ENCODE assay signal across 1 cellular context in the genomic region with DNA sequence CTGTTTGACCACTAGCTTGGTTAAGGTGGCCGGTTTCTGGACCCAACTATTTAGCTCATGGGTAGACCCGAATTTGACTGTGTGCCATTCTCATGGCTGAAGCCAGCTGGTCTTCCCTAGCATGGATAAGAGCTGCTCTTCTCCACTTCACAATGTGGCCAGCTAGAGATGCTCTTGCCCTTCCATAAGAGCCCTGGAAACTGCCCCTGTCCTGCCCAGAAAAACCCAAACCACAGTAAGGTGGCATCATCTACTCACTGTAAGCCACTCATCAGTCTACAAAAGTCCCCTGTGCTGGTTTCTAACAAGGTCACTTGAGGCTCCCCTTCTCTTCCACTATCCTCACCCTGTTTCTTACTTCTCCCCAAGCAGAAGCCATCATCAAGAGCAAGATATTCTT.
TF ChIP-seq lines count a peak whose summit lies in the region.

No MANE protein-coding gene starts in this region.

TF ChIP-seq in H1, 55 proteins besides CTCF, POLR2A, EP300 and RAD21 (continued from another document):
- TF ChIP-seq, protein P1, sequence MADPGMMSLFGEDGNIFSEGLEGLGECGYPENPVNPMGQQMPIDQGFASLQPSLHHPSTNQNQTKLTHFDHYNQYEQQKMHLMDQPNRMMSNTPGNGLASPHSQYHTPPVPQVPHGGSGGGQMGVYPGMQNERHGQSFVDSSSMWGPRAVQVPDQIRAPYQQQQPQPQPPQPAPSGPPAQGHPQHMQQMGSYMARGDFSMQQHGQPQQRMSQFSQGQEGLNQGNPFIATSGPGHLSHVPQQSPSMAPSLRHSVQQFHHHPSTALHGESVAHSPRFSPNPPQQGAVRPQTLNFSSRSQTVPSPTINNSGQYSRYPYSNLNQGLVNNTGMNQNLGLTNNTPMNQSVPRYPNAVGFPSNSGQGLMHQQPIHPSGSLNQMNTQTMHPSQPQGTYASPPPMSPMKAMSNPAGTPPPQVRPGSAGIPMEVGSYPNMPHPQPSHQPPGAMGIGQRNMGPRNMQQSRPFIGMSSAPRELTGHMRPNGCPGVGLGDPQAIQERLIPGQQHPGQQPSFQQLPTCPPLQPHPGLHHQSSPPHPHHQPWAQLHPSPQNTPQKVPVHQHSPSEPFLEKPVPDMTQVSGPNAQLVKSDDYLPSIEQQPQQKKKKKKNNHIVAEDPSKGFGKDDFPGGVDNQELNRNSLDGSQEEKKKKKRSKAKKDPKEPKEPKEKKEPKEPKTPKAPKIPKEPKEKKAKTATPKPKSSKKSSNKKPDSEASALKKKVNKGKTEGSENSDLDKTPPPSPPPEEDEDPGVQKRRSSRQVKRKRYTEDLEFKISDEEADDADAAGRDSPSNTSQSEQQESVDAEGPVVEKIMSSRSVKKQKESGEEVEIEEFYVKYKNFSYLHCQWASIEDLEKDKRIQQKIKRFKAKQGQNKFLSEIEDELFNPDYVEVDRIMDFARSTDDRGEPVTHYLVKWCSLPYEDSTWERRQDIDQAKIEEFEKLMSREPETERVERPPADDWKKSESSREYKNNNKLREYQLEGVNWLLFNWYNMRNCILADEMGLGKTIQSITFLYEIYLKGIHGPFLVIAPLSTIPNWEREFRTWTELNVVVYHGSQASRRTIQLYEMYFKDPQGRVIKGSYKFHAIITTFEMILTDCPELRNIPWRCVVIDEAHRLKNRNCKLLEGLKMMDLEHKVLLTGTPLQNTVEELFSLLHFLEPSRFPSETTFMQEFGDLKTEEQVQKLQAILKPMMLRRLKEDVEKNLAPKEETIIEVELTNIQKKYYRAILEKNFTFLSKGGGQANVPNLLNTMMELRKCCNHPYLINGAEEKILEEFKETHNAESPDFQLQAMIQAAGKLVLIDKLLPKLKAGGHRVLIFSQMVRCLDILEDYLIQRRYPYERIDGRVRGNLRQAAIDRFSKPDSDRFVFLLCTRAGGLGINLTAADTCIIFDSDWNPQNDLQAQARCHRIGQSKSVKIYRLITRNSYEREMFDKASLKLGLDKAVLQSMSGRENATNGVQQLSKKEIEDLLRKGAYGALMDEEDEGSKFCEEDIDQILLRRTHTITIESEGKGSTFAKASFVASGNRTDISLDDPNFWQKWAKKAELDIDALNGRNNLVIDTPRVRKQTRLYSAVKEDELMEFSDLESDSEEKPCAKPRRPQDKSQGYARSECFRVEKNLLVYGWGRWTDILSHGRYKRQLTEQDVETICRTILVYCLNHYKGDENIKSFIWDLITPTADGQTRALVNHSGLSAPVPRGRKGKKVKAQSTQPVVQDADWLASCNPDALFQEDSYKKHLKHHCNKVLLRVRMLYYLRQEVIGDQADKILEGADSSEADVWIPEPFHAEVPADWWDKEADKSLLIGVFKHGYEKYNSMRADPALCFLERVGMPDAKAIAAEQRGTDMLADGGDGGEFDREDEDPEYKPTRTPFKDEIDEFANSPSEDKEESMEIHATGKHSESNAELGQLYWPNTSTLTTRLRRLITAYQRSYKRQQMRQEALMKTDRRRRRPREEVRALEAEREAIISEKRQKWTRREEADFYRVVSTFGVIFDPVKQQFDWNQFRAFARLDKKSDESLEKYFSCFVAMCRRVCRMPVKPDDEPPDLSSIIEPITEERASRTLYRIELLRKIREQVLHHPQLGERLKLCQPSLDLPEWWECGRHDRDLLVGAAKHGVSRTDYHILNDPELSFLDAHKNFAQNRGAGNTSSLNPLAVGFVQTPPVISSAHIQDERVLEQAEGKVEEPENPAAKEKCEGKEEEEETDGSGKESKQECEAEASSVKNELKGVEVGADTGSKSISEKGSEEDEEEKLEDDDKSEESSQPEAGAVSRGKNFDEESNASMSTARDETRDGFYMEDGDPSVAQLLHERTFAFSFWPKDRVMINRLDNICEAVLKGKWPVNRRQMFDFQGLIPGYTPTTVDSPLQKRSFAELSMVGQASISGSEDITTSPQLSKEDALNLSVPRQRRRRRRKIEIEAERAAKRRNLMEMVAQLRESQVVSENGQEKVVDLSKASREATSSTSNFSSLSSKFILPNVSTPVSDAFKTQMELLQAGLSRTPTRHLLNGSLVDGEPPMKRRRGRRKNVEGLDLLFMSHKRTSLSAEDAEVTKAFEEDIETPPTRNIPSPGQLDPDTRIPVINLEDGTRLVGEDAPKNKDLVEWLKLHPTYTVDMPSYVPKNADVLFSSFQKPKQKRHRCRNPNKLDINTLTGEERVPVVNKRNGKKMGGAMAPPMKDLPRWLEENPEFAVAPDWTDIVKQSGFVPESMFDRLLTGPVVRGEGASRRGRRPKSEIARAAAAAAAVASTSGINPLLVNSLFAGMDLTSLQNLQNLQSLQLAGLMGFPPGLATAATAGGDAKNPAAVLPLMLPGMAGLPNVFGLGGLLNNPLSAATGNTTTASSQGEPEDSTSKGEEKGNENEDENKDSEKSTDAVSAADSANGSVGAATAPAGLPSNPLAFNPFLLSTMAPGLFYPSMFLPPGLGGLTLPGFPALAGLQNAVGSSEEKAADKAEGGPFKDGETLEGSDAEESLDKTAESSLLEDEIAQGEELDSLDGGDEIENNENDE (IDR thresholded peaks at IDR 0.05; ENCODE audit: insufficient replicate concordance, low read length): no peak
- TF ChIP-seq RNF2 (IDR thresholded peaks at IDR 0.05; ENCODE audit: borderline replicate concordance, low read depth, low read length, missing control alignments, poor library complexity, severe bottlenecking): no peak
- TF ChIP-seq PHF8 (conservative IDR thresholded peaks at IDR 0.05; ENCODE audit: low read depth, low read length): no peak
- TF ChIP-seq BRCA1 (IDR thresholded peaks at IDR 0.05; ENCODE audit: low read depth, low read length): no peak
- TF ChIP-seq TBP (IDR thresholded peaks at IDR 0.05; ENCODE audit: low read depth, low read length): no peak
- TF ChIP-seq SIX5 (IDR thresholded peaks at IDR 0.05; ENCODE audit: low read depth, low read length): no peak
- no peak for TF ChIP-seq EGR1 (IDR thresholded peaks at IDR 0.05; ENCODE audit: borderline replicate concordance, low read depth, low read length)
- no peak for TF ChIP-seq KDM5A (IDR thresholded peaks at IDR 0.05; ENCODE audit: low read length)
- TF ChIP-seq HDAC6 (IDR thresholded peaks at IDR 0.05; ENCODE audit: low read depth, low read length): no peak
- no peak for TF ChIP-seq SIRT6 (IDR thresholded peaks at IDR 0.05; ENCODE audit: low read length)
- no peak for TF ChIP-seq BACH1 (IDR thresholded peaks at IDR 0.05; ENCODE audit: low read length)
- no peak for TF ChIP-seq JUND (IDR thresholded peaks at IDR 0.05; ENCODE audit: low read length)
- TF ChIP-seq JUN (IDR thresholded peaks at IDR 0.05; ENCODE audit: low read depth, low read length): no peak
- TF ChIP-seq TAF7 (optimal IDR thresholded peaks at IDR 0.05; ENCODE audit: borderline replicate concordance, low read depth, low read length): no peak
- TF ChIP-seq, protein P2, sequence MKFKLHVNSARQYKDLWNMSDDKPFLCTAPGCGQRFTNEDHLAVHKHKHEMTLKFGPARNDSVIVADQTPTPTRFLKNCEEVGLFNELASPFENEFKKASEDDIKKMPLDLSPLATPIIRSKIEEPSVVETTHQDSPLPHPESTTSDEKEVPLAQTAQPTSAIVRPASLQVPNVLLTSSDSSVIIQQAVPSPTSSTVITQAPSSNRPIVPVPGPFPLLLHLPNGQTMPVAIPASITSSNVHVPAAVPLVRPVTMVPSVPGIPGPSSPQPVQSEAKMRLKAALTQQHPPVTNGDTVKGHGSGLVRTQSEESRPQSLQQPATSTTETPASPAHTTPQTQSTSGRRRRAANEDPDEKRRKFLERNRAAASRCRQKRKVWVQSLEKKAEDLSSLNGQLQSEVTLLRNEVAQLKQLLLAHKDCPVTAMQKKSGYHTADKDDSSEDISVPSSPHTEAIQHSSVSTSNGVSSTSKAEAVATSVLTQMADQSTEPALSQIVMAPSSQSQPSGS (IDR thresholded peaks at IDR 0.05; ENCODE audit: low read length): no peak
- no peak for TF ChIP-seq RXRA (IDR thresholded peaks at IDR 0.05; ENCODE audit: insufficient read depth, low read depth, low read length)
